11 cellular contexts compared by ENCODE assay signal in genomic region chr5:75885849-75886596, GRCh38.
DNase-seq lines count a peak whose midpoint lies in the region; ATAC-seq and TF ChIP-seq lines count a peak whose summit lies in the region.
"Had no signal": no experiment of that assay in that cellular context is flagged by ENCODE, and none has a peak within 500 bp of the region (broad histone marks: within the 10 kb centered on the region; RNA-seq: fewer than 3 reads in every experiment).

No MANE protein-coding gene starts in this region.

- H3K27ac ChIP-seq in WERI-Rb-1 = no peak overlapping the region
- H3K27ac ChIP-seq: SK-N-MC, tibial nerve had no signal

- no peaks in the 10 kb centered on the region for H3K36me3 ChIP-seq in WERI-Rb-1
- H3K36me3 ChIP-seq: HAP-1, tibial nerve had no signal

- no peak overlapping the region for H3K4me3 ChIP-seq in WERI-Rb-1 (ENCODE audit: low read depth, low read length)
- H3K4me3 ChIP-seq: HAP-1, SK-N-MC, tibial nerve had no signal

- H3K9me3 ChIP-seq in WERI-Rb-1 (ENCODE audit: severe bottlenecking) = no peaks in the 10 kb centered on the region
- H3K9me3 ChIP-seq: HAP-1 had no signal

- in situ Hi-C loops in KBM-7 (cut with MboI; ENCODE audit: low pct_unique_long_range_greater_than_20kb, low sequenced_read_pairs) = no loop called here

- H3K27me3 ChIP-seq in WERI-Rb-1 (ENCODE audit: insufficient read depth, low read depth, severe bottlenecking) = no peaks in the 10 kb centered on the region
- H3K27me3 ChIP-seq: tibial nerve had no signal

- ATAC-seq in GM18519 (IDR thresholded peaks at IDR 0.05; ENCODE audit: low FRiP score, unreplicated experiment) (no peak), Right ventricle myocardium superior (ENCODE audit: poor library complexity) (no peak)

- peak; percentile 15 for DNase-seq in EH (ENCODE audit: low read depth)
- peak; percentile 3 for DNase-seq in KBM-7
- DNase-seq in WERI-Rb-1 = peak; percentile 41
- DNase-seq in midbrain (lab: John Stamatoyannopoulos, UW) = peak; percentile 38
- no peak for DNase-seq in NCI-H146 (lab: John Stamatoyannopoulos, UW)
- no peak for DNase-seq in Right ventricle myocardium superior
- DNase-seq in activated CD8-positive, alpha-beta memory T cell treated with anti-CD3 and anti-CD28 coated beads, Interleukin-2, amount 50 U/mL, for 4 hours = no peak

- intact Hi-C loops in Right ventricle myocardium superior (cut with DNase I) = no loop called here

- TF ChIP-seq CTCF in WERI-Rb-1 (IDR thresholded peaks at IDR 0.05; ENCODE audit: low read depth, low read length) = peak; percentile 81

Comparison
In these comparisons a context has a peak if more than half of its experiments do, and no peak if none do; other contexts are left out.
1. DNase-seq: peak in EH (single experiment), KBM-7 (single experiment), WERI-Rb-1 (single experiment) and midbrain (single experiment); none in NCI-H146 (single experiment), Right ventricle myocardium superior (single experiment) and activated CD8-positive, alpha-beta memory T cell treated with anti-CD3 and anti-CD28 coated beads, Interleukin-2, amount 50 U/mL, for 4 hours (single experiment).